1 cellular context compared by ENCODE assay signal in the genomic region with DNA sequence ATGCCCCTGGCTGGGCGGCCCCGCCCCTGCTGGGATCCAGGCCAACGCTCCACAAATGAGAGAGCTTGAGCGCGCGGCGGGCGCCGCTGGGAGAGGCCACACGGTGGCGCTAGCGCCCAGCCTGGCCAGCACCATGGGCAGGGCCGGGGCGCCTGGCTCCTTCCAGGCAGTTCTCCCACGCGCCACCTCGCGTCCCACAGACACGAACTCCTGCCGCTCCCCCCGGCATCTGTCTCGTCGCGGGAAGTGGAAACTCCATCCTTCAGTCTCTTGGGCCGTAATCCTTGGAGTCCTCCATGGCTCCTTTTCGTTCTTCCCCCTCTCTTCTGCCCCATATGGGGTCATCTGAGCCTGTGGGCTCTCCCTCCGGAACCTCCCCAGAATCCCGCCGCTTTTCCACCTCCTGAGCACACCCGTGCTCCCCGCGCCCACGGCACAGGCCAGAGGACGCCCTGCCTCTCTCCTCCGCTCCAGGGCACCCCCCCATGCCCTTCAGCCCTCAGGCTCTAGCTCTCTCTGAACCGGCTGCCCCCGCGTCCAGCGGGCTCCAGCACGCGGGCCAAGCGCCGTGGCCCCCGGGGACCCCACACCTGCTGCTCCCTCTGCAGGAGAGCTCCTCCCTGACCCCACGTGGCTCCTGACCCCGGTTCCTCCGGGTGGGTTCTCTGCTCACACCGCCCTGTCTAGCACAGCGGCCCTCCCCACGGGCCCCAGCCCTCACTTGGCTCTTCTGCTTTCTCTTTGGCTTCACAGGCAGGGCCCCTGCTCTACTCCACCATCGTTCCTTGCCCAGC.
TF ChIP-seq lines count a peak whose summit lies in the region.

No MANE protein-coding gene starts in this region.

TF ChIP-seq in IMR-90, 13 proteins besides CTCF, POLR2A, EP300 and RAD21:
- TF ChIP-seq MAFK (IDR thresholded peaks at IDR 0.05; ENCODE audit: low read depth, low read length) (no peak), CEBPB (IDR thresholded peaks at IDR 0.05; ENCODE audit: low read depth, low read length) (no peak), MAZ (IDR thresholded peaks at IDR 0.05; ENCODE audit: borderline replicate concordance, low read depth, low read length) (peak; percentile 87), MXI1 (IDR thresholded peaks at IDR 0.05; ENCODE audit: borderline replicate concordance, low read depth, low read length) (peak; percentile 47; the same call in 1 of the 2 replicates), SMC3 (IDR thresholded peaks at IDR 0.05; ENCODE audit: low read depth, low read length) (peak; percentile 74)
